Comparison of ENCODE assay signal across 8 cellular contexts in genomic region chr4:148364525-148364924, GRCh38.
"Had no signal": no experiment of that assay in that cellular context is flagged by ENCODE, and none has a peak within 500 bp of the region (broad histone marks: within the 10 kb centered on the region; RNA-seq: fewer than 3 reads in every experiment).

No MANE protein-coding gene starts in this region.

- H3K4me3 ChIP-seq: GM23248, HAP-1 had no signal

- H3K27ac ChIP-seq: GM23248, HL-60 had no signal

- H3K4me1 ChIP-seq: HAP-1 had no signal

- DNase-seq: GM23248, GOT3, H7, HFFc6 had no signal

- ATAC-seq: HCT116, HepG2 had no signal

- H3K9me3 ChIP-seq: HAP-1 had no signal

- H3K36me3 ChIP-seq: HAP-1 had no signal
